ENCODE assay signal across 10 cellular contexts in genomic region chr3:180802837-180803236, GRCh38.
DNase-seq lines count a peak whose midpoint lies in the region; ATAC-seq and TF ChIP-seq lines count a peak whose summit lies in the region.
"Had no signal": no experiment of that assay in that cellular context is flagged by ENCODE, and none has a peak within 500 bp of the region (broad histone marks: within the 10 kb centered on the region; RNA-seq: fewer than 3 reads in every experiment).

No MANE protein-coding gene starts in this region.

- TF ChIP-seq CTCF in GM12864 (IDR thresholded peaks at IDR 0.05; ENCODE audit: low read depth, low read length, missing control alignments) (peak; percentile 26), NB4 (IDR thresholded peaks at IDR 0.05; ENCODE audit: low read depth, low read length) (peak; percentile 42), ascending aorta (IDR thresholded peaks at IDR 0.05) (peak in 2 of 3 experiments; percentile 26 to 53)

- no peaks in the 10 kb centered on the region for H3K4me1 ChIP-seq in ascending aorta
- H3K4me1 ChIP-seq: SJSA1 had no signal

- no peaks in the 10 kb centered on the region for H3K9me3 ChIP-seq in ascending aorta
- H3K9me3 ChIP-seq: SJSA1 had no signal

- H3K27me3 ChIP-seq in ascending aorta, result no peaks in the 10 kb centered on the region
- H3K27me3 ChIP-seq: SJSA1 had no signal

- intact Hi-C loops in ascending aorta (cut with DNase I), result loop anchor here (2.0 to 10.0 kb wide), 3 partner anchors 152 to 1882 kb away; no protein-coding TSS in a partner anchor

- TF ChIP-seq POLR2A in NB4 (IDR thresholded peaks at IDR 0.05; ENCODE audit: extremely low read depth, insufficient read length), result no peak

- no peak overlapping the region for H3K27ac ChIP-seq in ascending aorta
- H3K27ac ChIP-seq: SJSA1 had no signal

- no peaks in the 10 kb centered on the region for H3K36me3 ChIP-seq in ascending aorta
- H3K36me3 ChIP-seq: SJSA1 had no signal

- ATAC-seq in GM21515 (IDR thresholded peaks at IDR 0.05; ENCODE audit: unreplicated experiment), result no peak

- DNase-seq in GM12864 (ENCODE audit: low read depth) (no peak), NB4 (ENCODE audit: low read depth) (peak; percentile 12), ascending aorta (ENCODE audit: low spot score in 2 of 2) (no peak), myocyte (ENCODE audit: low read depth) (peak; percentile 54), NCI-H226 (no peak), GM19240 (ENCODE audit: insufficient read length, low spot score) (no peak)
- DNase-seq in stimulated activated naive CD4-positive, alpha-beta T cell (lab: John Stamatoyannopoulos, UW), result no peak

- H3K4me3 ChIP-seq in GM12864 (ENCODE audit: low read depth, low read length) (no peak overlapping the region), NB4 (ENCODE audit: low read depth, low read length) (no peak overlapping the region), ascending aorta (no peak overlapping the region)
- H3K4me3 ChIP-seq: lung, SJSA1 had no signal

Comparison
In these comparisons a context has a peak if more than half of its experiments do, and no peak if none do; other contexts are left out.
1. DNase-seq: peak in NB4 (single experiment) and myocyte (single experiment); none in GM12864 (single experiment), ascending aorta (0 of 2), NCI-H226 (single experiment), stimulated activated naive CD4-positive, alpha-beta T cell (0 of 6) and GM19240 (single experiment).
2. Peak in every context shown above with its lines, with median percentiles within 50 percentile points of each other: CTCF ChIP-seq.